In the genomic region with DNA sequence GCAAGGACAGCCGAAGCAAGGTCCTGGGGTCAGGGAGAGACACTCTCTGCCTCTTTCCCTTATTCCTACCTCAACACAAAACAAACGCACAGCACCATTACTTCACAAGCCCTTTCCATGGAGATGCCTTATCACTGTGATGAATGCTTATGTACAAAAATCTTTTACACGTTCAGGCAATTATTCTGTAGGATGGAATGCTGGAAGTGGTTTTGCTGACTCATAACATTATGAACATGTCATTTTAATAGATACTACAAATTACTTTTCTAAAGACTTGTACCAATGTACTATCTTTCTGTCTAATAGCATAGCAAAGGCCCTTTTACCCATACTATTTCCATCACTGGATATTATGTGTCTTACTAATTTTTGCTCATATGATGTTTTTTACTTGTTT, we compare ENCODE assay signal across 21 cellular contexts.
DNase-seq lines count a peak whose midpoint lies in the region; ATAC-seq and TF ChIP-seq lines count a peak whose summit lies in the region.
"Had no signal": no experiment of that assay in that cellular context is flagged by ENCODE, and none has a peak within 500 bp of the region (broad histone marks: within the 10 kb centered on the region; RNA-seq: fewer than 3 reads in every experiment).

No MANE protein-coding gene starts in this region.

- H3K9me3 Mint-ChIP-seq in endodermal cell, result no peaks in the 10 kb centered on the region
- H3K9me3 Mint-ChIP-seq: activated CD4-positive, alpha-beta memory T cell treated with anti-CD3 and anti-CD28 coated beads, Interleukin-2, amount 10 ng/mL, durations not matched to agents 7 days and 5 days; activated T-cell treated with anti-CD3 and anti-CD28 coated beads, Interleukin-2, amount 50 U/mL, for 72 hours; CD8-positive, alpha-beta T cell; mesothelial cell of epicardium; neural crest cell; stimulated activated naive CD8-positive, alpha-beta T cell treated with anti-CD3 and anti-CD28 coated beads, Interleukin-15, Interleukin-2, amounts not matched to agents 100 ng/mL and 50 ng/mL, for 24 hours; T-cell had no signal

- ATAC-seq in HG02588 (IDR thresholded peaks at IDR 0.05; ENCODE audit: unreplicated experiment), result no peak
- ATAC-seq: activated T-cell treated with anti-CD3 and anti-CD28 coated beads, Interleukin-2, amount 50 U/mL, for 72 hours; CD8-positive, alpha-beta T cell; heart right ventricle; T-cell had no signal

- H3K4me1 ChIP-seq in adipocyte (ENCODE audit: control insufficient read depth, insufficient read depth, low read length) (peaks cover 4% of the 10 kb centered on the region), endodermal cell (ENCODE audit: control insufficient read depth, insufficient read depth, low read length) (no peaks in the 10 kb centered on the region)
- H3K4me1 ChIP-seq: heart right ventricle, Peyer's patch had no signal

- H3K4me3 ChIP-seq in AG10803 (ENCODE audit: low read length) (no peak overlapping the region), adipocyte (ENCODE audit: low read length) (no peak overlapping the region), fibroblast of pulmonary artery (replicated peaks; ENCODE audit: low read depth, low read length) (no peak overlapping the region), dorsolateral prefrontal cortex (no peak overlapping the region), endodermal cell (ENCODE audit: low read length) (no peak overlapping the region)
- H3K4me3 ChIP-seq: heart right ventricle, Peyer's patch had no signal

- DNase-seq in AG10803 (ENCODE audit: low read depth) (peak; percentile 42), HS-5 (ENCODE audit: low read depth) (peak; percentile 45), adipocyte (ENCODE audit: low read depth) (peak; percentile 29), fibroblast of pulmonary artery (ENCODE audit: low read depth) (peak; percentile 44), dorsolateral prefrontal cortex (no peak), endodermal cell (no peak)
- no peak for DNase-seq in activated CD8-positive, alpha-beta memory T cell treated with anti-CD3 and anti-CD28 coated beads, Interleukin-2, amount 50 U/mL, for 4 hours
- DNase-seq: activated CD4-positive, alpha-beta memory T cell treated with anti-CD3 and anti-CD28 coated beads, Interleukin-2, amount 10 ng/mL, durations not matched to agents 7 days and 5 days; activated T-cell treated with anti-CD3 and anti-CD28 coated beads, Interleukin-2, amount 50 U/mL, for 72 hours; CD8-positive, alpha-beta T cell; GOT3; heart right ventricle; NCI-H1048; NCI-H748 treated with DMSO at 0.1 percent for 48 hours; Peyer's patch; T-cell had no signal

- H3K27ac ChIP-seq in dorsolateral prefrontal cortex (peak overlapping the region in 2 of 59 donors; percentile 15 to 17), endodermal cell (ENCODE audit: low read depth, low read length) (no peak overlapping the region)
- H3K27ac ChIP-seq: heart right ventricle, Peyer's patch, VCaP had no signal

- H3K36me3 Mint-ChIP-seq in endodermal cell (ENCODE audit: low read depth), result no peaks in the 10 kb centered on the region
- H3K36me3 Mint-ChIP-seq: CD8-positive, alpha-beta T cell; mesothelial cell of epicardium; T-cell had no signal

- H3K4me1 Mint-ChIP-seq in endodermal cell, result peaks cover 6% of the 10 kb centered on the region
- H3K4me1 Mint-ChIP-seq: activated CD4-positive, alpha-beta memory T cell treated with anti-CD3 and anti-CD28 coated beads, Interleukin-2, amount 10 ng/mL, durations not matched to agents 7 days and 5 days; mesothelial cell of epicardium; neural crest cell; T-cell had no signal

- TF ChIP-seq CTCF in AG10803 (conservative IDR thresholded peaks at IDR 0.05; ENCODE audit: low read length), result no peak
- no peak for TF ChIP-seq CTCF in fibroblast of pulmonary artery (IDR thresholded peaks at IDR 0.05; ENCODE audit: low read length, missing control alignments)
- no peak for TF ChIP-seq CTCF in dorsolateral prefrontal cortex (IDR thresholded peaks at IDR 0.05 in 54 of 56, conservative IDR thresholded peaks at IDR 0.05 in 2 of 56; ENCODE audit: low read depth in 1 of 56, partially characterized antibody in 56 of 56)
- TF ChIP-seq CTCF in endodermal cell (conservative IDR thresholded peaks at IDR 0.05), result no peak

- intact Hi-C loops in dorsolateral prefrontal cortex (cut with DNase I), result loop anchor here in 1 of 2 donors (5.0 kb wide), 1 partner anchor 222 kb away; no protein-coding TSS in a partner anchor

- H3K36me3 ChIP-seq in adipocyte (ENCODE audit: control insufficient read depth, insufficient read depth, low read length, severe bottlenecking) (no peaks in the 10 kb centered on the region), endodermal cell (ENCODE audit: control insufficient read depth, insufficient read depth, low read length) (no peaks in the 10 kb centered on the region)
- H3K36me3 ChIP-seq: heart right ventricle, Peyer's patch had no signal

- H3K4me3 Mint-ChIP-seq in endodermal cell, result no peak overlapping the region
- H3K4me3 Mint-ChIP-seq: activated CD4-positive, alpha-beta memory T cell treated with anti-CD3 and anti-CD28 coated beads, Interleukin-2, amount 10 ng/mL, durations not matched to agents 7 days and 5 days; activated T-cell treated with anti-CD3 and anti-CD28 coated beads, Interleukin-2, amount 50 U/mL, for 72 hours; CD8-positive, alpha-beta T cell; mesothelial cell of epicardium; neural crest cell; stimulated activated naive CD8-positive, alpha-beta T cell treated with anti-CD3 and anti-CD28 coated beads, Interleukin-15, Interleukin-2, amounts not matched to agents 100 ng/mL and 50 ng/mL, for 24 hours; T-cell had no signal

- H3K27ac Mint-ChIP-seq in endodermal cell, result no peak overlapping the region
- H3K27ac Mint-ChIP-seq: activated CD4-positive, alpha-beta memory T cell treated with anti-CD3 and anti-CD28 coated beads, Interleukin-2, amount 10 ng/mL, durations not matched to agents 7 days and 5 days; activated T-cell treated with anti-CD3 and anti-CD28 coated beads, Interleukin-2, amount 50 U/mL, for 72 hours; CD8-positive, alpha-beta T cell; mesothelial cell of epicardium; stimulated activated naive CD8-positive, alpha-beta T cell treated with anti-CD3 and anti-CD28 coated beads, Interleukin-15, Interleukin-2, amounts not matched to agents 100 ng/mL and 50 ng/mL, for 24 hours; T-cell had no signal

- no peak overlapping the region for H3K9ac ChIP-seq in adipocyte (ENCODE audit: low read length)
- H3K9ac ChIP-seq in endodermal cell (ENCODE audit: extremely low read depth, low read length, poor library complexity, severe bottlenecking), result no peak overlapping the region

- no peaks in the 10 kb centered on the region for H3K27me3 ChIP-seq in adipocyte (replicated peaks; ENCODE audit: control insufficient read depth, insufficient read depth, low read length)
- no peaks in the 10 kb centered on the region for H3K27me3 ChIP-seq in dorsolateral prefrontal cortex
- no peaks in the 10 kb centered on the region for H3K27me3 ChIP-seq in endodermal cell (ENCODE audit: control insufficient read depth, insufficient read depth, low read length, poor library complexity, severe bottlenecking)
- H3K27me3 ChIP-seq: heart right ventricle had no signal

- WGBS in endodermal cell (ENCODE audit: insufficient coverage in 1 of 2, insufficient read length in 1 of 2), 2 experiments, result 90% methylated on average over 3 of the region's 3 CpGs; no CpG with 5 or more reads in 1 of the 2 experiments

- no peaks in the 10 kb centered on the region for H3K27me3 Mint-ChIP-seq in endodermal cell (ENCODE audit: insufficient read depth)

- H3K9me3 ChIP-seq in adipocyte (ENCODE audit: control insufficient read depth, low read length) (no peaks in the 10 kb centered on the region), endodermal cell (ENCODE audit: control insufficient read depth, low read length) (no peaks in the 10 kb centered on the region)
- H3K9me3 ChIP-seq: heart right ventricle, Peyer's patch had no signal

Comparison
In these comparisons a context has a peak if more than half of its experiments do, and no peak if none do; other contexts are left out.
1. DNase-seq: peak in AG10803 (single experiment), HS-5 (single experiment), adipocyte (single experiment) and fibroblast of pulmonary artery (single experiment); none in activated CD8-positive, alpha-beta memory T cell treated with anti-CD3 and anti-CD28 coated beads, Interleukin-2, amount 50 U/mL, for 4 hours (single experiment), dorsolateral prefrontal cortex (0 of 10) and endodermal cell (single experiment).